33 cellular contexts compared by ENCODE assay signal in genomic region chr11:91851908-91852307, GRCh38.
"Had no signal": no experiment of that assay in that cellular context is flagged by ENCODE, and none has a peak within 500 bp of the region (broad histone marks: within the 10 kb centered on the region; RNA-seq: fewer than 3 reads in every experiment).

No MANE protein-coding gene starts in this region.

- H3K4me3 Mint-ChIP-seq: activated CD4-positive, alpha-beta memory T cell treated with anti-CD3 and anti-CD28 coated beads for 36 hours; activated CD4-positive, alpha-beta T cell treated with anti-CD3 and anti-CD28 coated beads for 36 hours; activated CD4-positive, alpha-beta T cell treated with anti-CD3 and anti-CD28 coated beads, Interleukin-2, amount 10 ng/mL, durations not matched to agents 24 days and 14 days; activated CD8-positive, alpha-beta memory T cell treated with anti-CD3 and anti-CD28 coated beads, Interleukin-2, amount 10 ng/mL, durations not matched to agents 7 days and 5 days; activated CD8-positive, alpha-beta T cell treated with anti-CD3 and anti-CD28 coated beads, Interleukin-2, amount 10 ng/mL, durations not matched to agents 7 days and 5 days; activated naive CD4-positive, alpha-beta T cell treated with anti-CD3 and anti-CD28 coated beads for 36 hours; activated naive CD4-positive, alpha-beta T cell treated with anti-CD3 and anti-CD28 coated beads, Interleukin-2, amount 50 U/mL, for 24 hours; activated naive CD8-positive, alpha-beta T cell treated with anti-CD3 and anti-CD28 coated beads for 36 hours; activated naive CD8-positive, alpha-beta T cell treated with anti-CD3 and anti-CD28 coated beads, Interleukin-2, amount 50 U/mL, for 24 hours; activated T-helper 1 cell treated with anti-CD3 and anti-CD28 coated beads, Interleukin-12 subunit alpha, Interleukin-12 subunit beta, Interleukin-2, Interleukin-4 antibody, amounts not matched to agents 30 ng/mL and 10 ng/mL and 1 ng/mL, durations not matched to agents 14 hours and 24 hours and 36 hours; effector memory CD8-positive, alpha-beta T cell had no signal

- H3K9me3 ChIP-seq: adrenal gland, body of pancreas, esophagus muscularis mucosa, gastrocnemius medialis, heart left ventricle had no signal

- H3K4me3 ChIP-seq: adrenal gland, body of pancreas, esophagus muscularis mucosa, gastrocnemius medialis, heart left ventricle had no signal

- H3K36me3 Mint-ChIP-seq: activated CD4-positive, alpha-beta memory T cell treated with anti-CD3 and anti-CD28 coated beads for 36 hours; activated CD8-positive, alpha-beta memory T cell treated with anti-CD3 and anti-CD28 coated beads, Interleukin-2, amount 10 ng/mL, durations not matched to agents 7 days and 5 days; activated naive CD4-positive, alpha-beta T cell treated with anti-CD3 and anti-CD28 coated beads, Interleukin-2, amount 50 U/mL, for 24 hours; activated naive CD8-positive, alpha-beta T cell treated with anti-CD3 and anti-CD28 coated beads for 36 hours had no signal

- H3K27me3 ChIP-seq: adrenal gland, body of pancreas, esophagus muscularis mucosa, foreskin keratinocyte, gastrocnemius medialis, heart left ventricle had no signal

- FAIRE-seq: colon had no signal

- DNase-seq: activated CD4-positive, alpha-beta memory T cell treated with anti-CD3 and anti-CD28 coated beads for 36 hours; activated CD4-positive, alpha-beta T cell treated with anti-CD3 and anti-CD28 coated beads for 36 hours; activated CD4-positive, alpha-beta T cell treated with anti-CD3 and anti-CD28 coated beads, Interleukin-2, amount 10 ng/mL, durations not matched to agents 24 days and 14 days; activated CD4-positive, CD25-positive, alpha-beta regulatory T cell; activated CD4-positive, CD25-positive, alpha-beta regulatory T cell treated with anti-CD3 and anti-CD28 coated beads, Interleukin-2, amount 50 U/mL, for 72 hours; activated CD8-positive, alpha-beta memory T cell treated with anti-CD3 and anti-CD28 coated beads, Interleukin-2, amount 10 ng/mL, durations not matched to agents 7 days and 5 days; activated CD8-positive, alpha-beta memory T cell treated with anti-CD3 and anti-CD28 coated beads, Interleukin-2, amount 50 U/mL, for 4 hours; activated CD8-positive, alpha-beta T cell treated with anti-CD3 and anti-CD28 coated beads, Interleukin-2, amount 10 ng/mL, durations not matched to agents 7 days and 5 days; activated effector memory CD4-positive, alpha-beta T cell treated with anti-CD3 and anti-CD28 coated beads, Interleukin-2, amount 50 U/mL, for 16 hours; activated naive CD4-positive, alpha-beta T cell treated with anti-CD3 and anti-CD28 coated beads for 36 hours; activated naive CD8-positive, alpha-beta T cell treated with anti-CD3 and anti-CD28 coated beads for 36 hours; activated naive CD8-positive, alpha-beta T cell treated with anti-CD3 and anti-CD28 coated beads, Interleukin-2, amount 50 U/mL, for 24 hours; activated T-cell treated with anti-CD3 and anti-CD28 coated beads, Interleukin-2, amount 50 U/mL, for 1 hour; activated T-cell treated with anti-CD3 and anti-CD28 coated beads, Interleukin-2, amount 50 U/mL, for 48 hours; adrenal gland; amygdala; aorta; body of pancreas; caudate nucleus; cortex of kidney; dermis blood vessel endothelial cell; effector CD4-positive, alpha-beta T cell; effector memory CD8-positive, alpha-beta T cell; erythroblast; foreskin keratinocyte; gastrocnemius medialis; glutamatergic neuron; heart left ventricle had no signal

- H3K27ac ChIP-seq: adrenal gland, body of pancreas, esophagus muscularis mucosa, foreskin keratinocyte, gastrocnemius medialis, heart left ventricle had no signal

- H3K9me3 Mint-ChIP-seq: activated CD4-positive, alpha-beta T cell treated with anti-CD3 and anti-CD28 coated beads, Interleukin-2, amount 10 ng/mL, durations not matched to agents 24 days and 14 days; activated naive CD4-positive, alpha-beta T cell treated with anti-CD3 and anti-CD28 coated beads, Interleukin-2, amount 50 U/mL, for 24 hours had no signal

- ATAC-seq: activated CD4-positive, alpha-beta T cell treated with anti-CD3 and anti-CD28 coated beads for 36 hours; activated CD8-positive, alpha-beta memory T cell treated with anti-CD3 and anti-CD28 coated beads, Interleukin-2, amount 10 ng/mL, durations not matched to agents 7 days and 5 days; activated CD8-positive, alpha-beta T cell treated with anti-CD3 and anti-CD28 coated beads, Interleukin-2, amount 10 ng/mL, durations not matched to agents 7 days and 5 days; activated naive CD8-positive, alpha-beta T cell treated with anti-CD3 and anti-CD28 coated beads, Interleukin-2, amount 50 U/mL, for 24 hours; body of pancreas; effector memory CD8-positive, alpha-beta T cell; foreskin keratinocyte; gastrocnemius medialis had no signal

- H3K4me1 ChIP-seq: adrenal gland, body of pancreas, foreskin keratinocyte, gastrocnemius medialis had no signal

- H3K27ac Mint-ChIP-seq: activated CD4-positive, alpha-beta memory T cell treated with anti-CD3 and anti-CD28 coated beads for 36 hours; activated CD4-positive, alpha-beta T cell treated with anti-CD3 and anti-CD28 coated beads for 36 hours; activated CD4-positive, alpha-beta T cell treated with anti-CD3 and anti-CD28 coated beads, Interleukin-2, amount 10 ng/mL, durations not matched to agents 24 days and 14 days; activated CD8-positive, alpha-beta memory T cell treated with anti-CD3 and anti-CD28 coated beads, Interleukin-2, amount 10 ng/mL, durations not matched to agents 7 days and 5 days; activated CD8-positive, alpha-beta T cell treated with anti-CD3 and anti-CD28 coated beads, Interleukin-2, amount 10 ng/mL, durations not matched to agents 7 days and 5 days; activated naive CD4-positive, alpha-beta T cell treated with anti-CD3 and anti-CD28 coated beads for 36 hours; activated naive CD4-positive, alpha-beta T cell treated with anti-CD3 and anti-CD28 coated beads, Interleukin-2, amount 50 U/mL, for 24 hours; activated naive CD8-positive, alpha-beta T cell treated with anti-CD3 and anti-CD28 coated beads for 36 hours; activated naive CD8-positive, alpha-beta T cell treated with anti-CD3 and anti-CD28 coated beads, Interleukin-2, amount 50 U/mL, for 24 hours; activated T-helper 1 cell treated with anti-CD3 and anti-CD28 coated beads, Interleukin-12 subunit alpha, Interleukin-12 subunit beta, Interleukin-2, Interleukin-4 antibody, amounts not matched to agents 30 ng/mL and 10 ng/mL and 1 ng/mL, durations not matched to agents 14 hours and 24 hours and 36 hours; activated T-helper 2 cell treated with anti-CD3 and anti-CD28 coated beads, Interferon-gamma antibody, Interleukin-2, Interleukin-4, amounts not matched to agents 10 μg/mL and 5 μg/mL and 100 μg/mL, durations not matched to agents 14 hours and 24 hours and 36 hours; effector memory CD8-positive, alpha-beta T cell had no signal

- H3K27me3 Mint-ChIP-seq: activated CD4-positive, alpha-beta memory T cell treated with anti-CD3 and anti-CD28 coated beads for 36 hours; activated CD4-positive, alpha-beta T cell treated with anti-CD3 and anti-CD28 coated beads for 36 hours; activated CD4-positive, alpha-beta T cell treated with anti-CD3 and anti-CD28 coated beads, Interleukin-2, amount 10 ng/mL, durations not matched to agents 24 days and 14 days; activated CD8-positive, alpha-beta memory T cell treated with anti-CD3 and anti-CD28 coated beads, Interleukin-2, amount 10 ng/mL, durations not matched to agents 7 days and 5 days; activated naive CD4-positive, alpha-beta T cell treated with anti-CD3 and anti-CD28 coated beads, Interleukin-2, amount 50 U/mL, for 24 hours; activated naive CD8-positive, alpha-beta T cell treated with anti-CD3 and anti-CD28 coated beads for 36 hours; activated naive CD8-positive, alpha-beta T cell treated with anti-CD3 and anti-CD28 coated beads, Interleukin-2, amount 50 U/mL, for 24 hours; effector memory CD8-positive, alpha-beta T cell had no signal

- H3K4me1 Mint-ChIP-seq: activated CD4-positive, alpha-beta T cell treated with anti-CD3 and anti-CD28 coated beads for 36 hours; activated CD4-positive, alpha-beta T cell treated with anti-CD3 and anti-CD28 coated beads, Interleukin-2, amount 10 ng/mL, durations not matched to agents 24 days and 14 days; activated CD8-positive, alpha-beta memory T cell treated with anti-CD3 and anti-CD28 coated beads, Interleukin-2, amount 10 ng/mL, durations not matched to agents 7 days and 5 days; activated naive CD4-positive, alpha-beta T cell treated with anti-CD3 and anti-CD28 coated beads, Interleukin-2, amount 50 U/mL, for 24 hours; activated naive CD8-positive, alpha-beta T cell treated with anti-CD3 and anti-CD28 coated beads for 36 hours; activated naive CD8-positive, alpha-beta T cell treated with anti-CD3 and anti-CD28 coated beads, Interleukin-2, amount 50 U/mL, for 24 hours had no signal

- H3K36me3 ChIP-seq: adrenal gland, esophagus muscularis mucosa, gastrocnemius medialis, heart left ventricle had no signal
